ENCODE assay signal across 8 cellular contexts in genomic region chr5:80487444-80487828, GRCh38. TPM values are rescaled to one million over a fixed set of nuclear protein-coding genes. Genes with fewer than 3 reads are reported as not detected.
DNase-seq lines count a peak whose midpoint lies in the region; ATAC-seq, FAIRE-seq and TF ChIP-seq lines count a peak whose summit lies in the region.

No MANE protein-coding gene starts in this region.

- CTCF ChIA-PET in activated naive CD4-positive, alpha-beta T cell treated with anti-CD3 and anti-CD28 coated beads for 36 hours (lab: Charles Lee): no interaction called here
- CTCF ChIA-PET in K562 (lab: Yijun Ruan, JAX; ENCODE audit: low intra/inter-chr PET ratio): no interaction called here

- H3K4me2 ChIP-seq in K562 (ENCODE audit: insufficient read depth, low read length): peak overlapping the region; percentile 62; the same call in 1 of the 2 replicates

- H3K4me3 ChIP-seq in K562 (peak overlapping the region; percentile 35; the same call in 1 of the 2 replicates), lower lobe of right lung (peak overlapping the region; percentile 77), tibial nerve (peak overlapping the region; percentile 47 to 74 (median 65))

- H3K27me3 Mint-ChIP-seq in activated naive CD4-positive, alpha-beta T cell treated with anti-CD3 and anti-CD28 coated beads for 36 hours (ENCODE audit: low read depth): no peaks in the 10 kb centered on the region

- peaks cover 6 to 21% of the 10 kb centered on the region in 2 experiments; a peak in 3 of 5 replicates for H3K27me3 ChIP-seq in K562 (ENCODE audit: control insufficient read depth in 2 of 2, insufficient read depth in 2 of 2, low read length in 2 of 2)
- H3K27me3 ChIP-seq in lower lobe of right lung (ENCODE audit: low read depth): no peaks in the 10 kb centered on the region
- no peaks in the 10 kb centered on the region for H3K27me3 ChIP-seq in tibial nerve

- no peaks in the 10 kb centered on the region for H3K9me1 ChIP-seq in K562 (ENCODE audit: control insufficient read depth, insufficient read depth, low read length)

- BruUV-seq in K562 (replicated peaks; lab: Mats Ljungman, UMichigan): no TSS peak

- intact Hi-C loops in activated naive CD4-positive, alpha-beta T cell treated with anti-CD3 and anti-CD28 coated beads for 36 hours (cut with micrococcal nuclease): loop anchor here (5.0 to 10.0 kb wide), 2 partner anchors 395 to 677 kb away; no protein-coding TSS in a partner anchor
- intact Hi-C loops in K562 (cut with micrococcal nuclease) (loop anchor here (5.0 to 10.0 kb wide), 3 partner anchors 163 to 707 kb away; partner anchors contain the start of gene SPZ1), lower lobe of right lung (cut with DNase I) (loop anchor here (10.0 kb wide), 1 partner anchor 187 kb away; no protein-coding TSS in a partner anchor)

- TF ChIP-seq EP300 in K562 (IDR thresholded peaks at IDR 0.05; ENCODE audit: low read length): no peak
- TF ChIP-seq EP300 in tibial nerve (IDR thresholded peaks at IDR 0.05): no peak

- TF ChIP-seq CTCF in K562 (IDR thresholded peaks at IDR 0.05 in 2 of 3, conservative IDR thresholded peaks at IDR 0.05 in 1 of 3; ENCODE audit: insufficient read depth in 2 of 3, low read depth in 1 of 3, low read length in 3 of 3): no peak
- no peak for TF ChIP-seq CTCF in lower lobe of right lung (IDR thresholded peaks at IDR 0.05)
- no peak for TF ChIP-seq CTCF in tibial nerve (IDR thresholded peaks at IDR 0.05)

- H3K4me1 Mint-ChIP-seq in activated naive CD4-positive, alpha-beta T cell treated with anti-CD3 and anti-CD28 coated beads for 36 hours (ENCODE audit: low read depth): peaks cover 13% of the 10 kb centered on the region

- H3K36me3 ChIP-seq in K562 (ENCODE audit: control insufficient read depth, insufficient read depth, low read length) (no peaks in the 10 kb centered on the region), lower lobe of right lung (peaks cover 3% of the 10 kb centered on the region), tibial nerve (peaks cover 0 to 23% (median 0%) of the 10 kb centered on the region in 3 donors)

- H3K27ac Mint-ChIP-seq in activated naive CD4-positive, alpha-beta T cell treated with anti-CD3 and anti-CD28 coated beads for 36 hours: no peak overlapping the region

- H3K36me3 Mint-ChIP-seq in activated naive CD4-positive, alpha-beta T cell treated with anti-CD3 and anti-CD28 coated beads for 36 hours (ENCODE audit: low read depth): peaks cover 7% of the 10 kb centered on the region

- H3K4me1 ChIP-seq in K562 (replicated peaks in 1 of 2; ENCODE audit: control insufficient read depth in 2 of 2, insufficient read depth in 2 of 2, low read length in 2 of 2): peaks cover 0 to 9% of the 10 kb centered on the region in 2 experiments; a peak in 2 of 5 replicates
- H3K4me1 ChIP-seq in lower lobe of right lung: peaks cover 24% of the 10 kb centered on the region
- peaks cover 0 to 15% (median 1%) of the 10 kb centered on the region in 4 donors for H3K4me1 ChIP-seq in tibial nerve

- no peak for TF ChIP-seq RAD21 in K562 (CRISPR knock-in tag; conservative IDR thresholded peaks at IDR 0.05 in 1 of 2, IDR thresholded peaks at IDR 0.05 in 1 of 2)

- H3K27ac ChIP-seq in K562 (ENCODE audit: extremely low read depth, low read depth, low read length): no peak overlapping the region
- peak overlapping the region; percentile 87 for H3K27ac ChIP-seq in lower lobe of right lung
- H3K27ac ChIP-seq in tibial nerve: peak overlapping the region in 3 of 4 donors; percentile 37 to 80 (median 57)

- H2AFZ ChIP-seq in K562 (ENCODE audit: low read depth, low read length): peak overlapping the region; percentile 12; the same call in 1 of the 2 replicates

- ATAC-seq in K562 (no peak), lower lobe of right lung (no peak), left lobe of liver (no peak)

- H3K9me3 ChIP-seq in K562 (replicated peaks; ENCODE audit: control insufficient read depth, insufficient read depth, low read depth, low read length) (no peaks in the 10 kb centered on the region), lower lobe of right lung (peaks cover 15% of the 10 kb centered on the region), tibial nerve (peaks cover 0 to 18% (median 7%) of the 10 kb centered on the region in 4 donors)

- in situ Hi-C loops in K562 (cut with MboI): no loop called here

- no peak for FAIRE-seq in K562 (lab: Jason Lieb, UNC)

- POLR2A ChIA-PET in K562 (lab: Yijun Ruan, JAX): interaction anchor here (0.7 kb wide), 1 partner anchor 639 kb away, joined by 3 read pairs; no protein-coding TSS in a partner anchor

- H4K20me1 ChIP-seq in K562 (replicated peaks; ENCODE audit: control insufficient read depth, insufficient read depth, low read length): no peaks in the 10 kb centered on the region

- H3K4me3 Mint-ChIP-seq in activated naive CD4-positive, alpha-beta T cell treated with anti-CD3 and anti-CD28 coated beads for 36 hours: peak overlapping the region; percentile 79

- no peaks in the 10 kb centered on the region for H3K79me2 ChIP-seq in K562 (ENCODE audit: control insufficient read depth, insufficient read depth, low read length)

- DNase-seq in activated naive CD4-positive, alpha-beta T cell treated with anti-CD3 and anti-CD28 coated beads for 36 hours: no peak
- DNase-seq in activated naive CD4-positive, alpha-beta T cell treated with Interleukin-2 at 50 U/mL for 16 hours: no peak
- DNase-seq in K562 (ENCODE audit: extremely low read depth in 1 of 4, low spot score in 3 of 4) (no peak), lower lobe of right lung (no peak), tibial nerve (ENCODE audit: low spot score in 2 of 2) (no peak), amniotic stem cell (lab: John Stamatoyannopoulos, UW) (no peak), left lobe of liver (ENCODE audit: low spot score) (no peak)
- DNase-seq in effector CD4-positive, alpha-beta T cell: no peak

- H3K9me3 Mint-ChIP-seq in activated naive CD4-positive, alpha-beta T cell treated with anti-CD3 and anti-CD28 coated beads for 36 hours: peaks cover 7% of the 10 kb centered on the region

- WGBS in K562 (ENCODE audit: insufficient coverage, low coverage, missing lambda C conversion rate): 50% methylated on average over 12 of the region's 18 CpGs
- 61 to 65% methylated on average over 18 of the region's 18 CpGs for WGBS in tibial nerve, 2 donors

- TF ChIP-seq POLR2A in K562 (conservative IDR thresholded peaks at IDR 0.05): no peak
- no peak for TF ChIP-seq POLR2A in tibial nerve (IDR thresholded peaks at IDR 0.05)

- H3K9ac ChIP-seq in K562 (ENCODE audit: insufficient read depth in 1 of 2, low read depth in 2 of 2, low read length in 2 of 2): no peak overlapping the region; a peak in 1 of 4 replicates

TF ChIP-seq in K562, 482 proteins besides CTCF, POLR2A, EP300 and RAD21:
- TF ChIP-seq TARDBP (IDR thresholded peaks at IDR 0.05) (no peak), ESRRA (IDR thresholded peaks at IDR 0.05; ENCODE audit: borderline replicate concordance, low read depth) (no peak), HIVEP1 (CRISPR knock-in tag; IDR thresholded peaks at IDR 0.05) (no peak), ZNF133 (CRISPR knock-in tag; IDR thresholded peaks at IDR 0.05) (no peak), ZNF316 (IDR thresholded peaks at IDR 0.05) (no peak), JUND (IDR thresholded peaks at IDR 0.05; ENCODE audit: borderline replicate concordance, low read depth, low read length) (no peak), JUND (tag; IDR thresholded peaks at IDR 0.05; ENCODE audit: borderline replicate concordance, low read depth, low read length) (no peak), POLR3A (IDR thresholded peaks at IDR 0.05; ENCODE audit: borderline replicate concordance, extremely low read depth, insufficient read depth, insufficient read length) (no peak), SMARCB1 (IDR thresholded peaks at IDR 0.05; ENCODE audit: insufficient read length, low read depth) (no peak), SIN3B (IDR thresholded peaks at IDR 0.05; ENCODE audit: low read depth) (no peak)

RNA-seq across cellular contexts. Expression of gene FAM151B, which starts 0.5 kb away (rescaled TPM):
- under 1 TPM; 0.15 to 0.36 TPM for total RNA-seq in activated naive CD4-positive, alpha-beta T cell treated with anti-CD3 and anti-CD28 coated beads for 36 hours
- 0.63 TPM in 1 of 2 replicates, not detected in the other for total RNA-seq in K562 (2011; cell fraction: chromatin; rRNA removed; ENCODE audit: low replicate concordance)
- total RNA-seq in K562 (2011; cell fraction: nucleolus; rRNA removed): not detected in 2 replicates
- not detected in 2 replicates for total RNA-seq in K562 (2011; cell fraction: nucleoplasm; rRNA removed)
- total RNA-seq in K562 (2014; rRNA removed): 0.18 TPM in 1 of 2 replicates, not detected in the other
- 0.16 and 0.25 TPM in 2 replicates for total RNA-seq in K562 (2014; rRNA removed; fragmentation: Illumina TruSeq; extraction: Trizol)
- total RNA-seq in K562 (2015; rRNA removed; fragmentation: Illumina TruSeq; extraction: Trizol): 0.26 TPM in 1 of 2 replicates, not detected in the other
- total RNA-seq in K562 (2021): 0.22 TPM in 1 of 2 replicates, not detected in the other
- 0.17 and 0.35 TPM in 2 replicates for polyA plus RNA-seq in K562 (2011; rRNA removed)
- polyA plus RNA-seq in K562 (2011; cell fraction: cytosol; rRNA removed): 0.12 TPM in 1 of 2 replicates, not detected in the other
- polyA plus RNA-seq in K562 (2011; cell fraction: nucleus; rRNA removed): 0.25 TPM in 1 of 2 replicates, not detected in the other
- 0.13 and 0.15 TPM in 2 replicates for polyA plus RNA-seq in K562 (2012)
- polyA plus RNA-seq in K562 (2014; fragmentation: Illumina TruSeq; extraction: Trizol): 0.21 and 0.24 TPM in 2 replicates
- polyA plus RNA-seq in K562 (2014; fragmentation: Nextera tagmentation; extraction: Ambion mirVana): under 1 TPM in 1 of 2 experiments, not detected in 1; 0.10 TPM
- 0.08 and 0.46 TPM in 2 replicates for polyA plus RNA-seq in K562 (2014; rRNA removed)
- 0.32 and 0.48 TPM in 2 replicates for polyA minus RNA-seq in K562 (2011; rRNA and poly(A)+ RNA removed)
- polyA minus RNA-seq in K562 (2011; cell fraction: cytosol; rRNA and poly(A)+ RNA removed): not detected in 2 replicates
- polyA minus RNA-seq in K562 (2011; cell fraction: nucleus; rRNA and poly(A)+ RNA removed): not detected in 2 replicates
- total RNA-seq in lower lobe of right lung: 4.1 TPM
- total RNA-seq in tibial nerve: 1 to 10 TPM in 3 of 4 donors, under 1 TPM in 1; 0.90 to 6.1 (median 3.1) TPM
- total RNA-seq in left lobe of liver: 1.2 TPM
